Comparison of ENCODE assay signal across 2 cellular contexts in the genomic region with DNA sequence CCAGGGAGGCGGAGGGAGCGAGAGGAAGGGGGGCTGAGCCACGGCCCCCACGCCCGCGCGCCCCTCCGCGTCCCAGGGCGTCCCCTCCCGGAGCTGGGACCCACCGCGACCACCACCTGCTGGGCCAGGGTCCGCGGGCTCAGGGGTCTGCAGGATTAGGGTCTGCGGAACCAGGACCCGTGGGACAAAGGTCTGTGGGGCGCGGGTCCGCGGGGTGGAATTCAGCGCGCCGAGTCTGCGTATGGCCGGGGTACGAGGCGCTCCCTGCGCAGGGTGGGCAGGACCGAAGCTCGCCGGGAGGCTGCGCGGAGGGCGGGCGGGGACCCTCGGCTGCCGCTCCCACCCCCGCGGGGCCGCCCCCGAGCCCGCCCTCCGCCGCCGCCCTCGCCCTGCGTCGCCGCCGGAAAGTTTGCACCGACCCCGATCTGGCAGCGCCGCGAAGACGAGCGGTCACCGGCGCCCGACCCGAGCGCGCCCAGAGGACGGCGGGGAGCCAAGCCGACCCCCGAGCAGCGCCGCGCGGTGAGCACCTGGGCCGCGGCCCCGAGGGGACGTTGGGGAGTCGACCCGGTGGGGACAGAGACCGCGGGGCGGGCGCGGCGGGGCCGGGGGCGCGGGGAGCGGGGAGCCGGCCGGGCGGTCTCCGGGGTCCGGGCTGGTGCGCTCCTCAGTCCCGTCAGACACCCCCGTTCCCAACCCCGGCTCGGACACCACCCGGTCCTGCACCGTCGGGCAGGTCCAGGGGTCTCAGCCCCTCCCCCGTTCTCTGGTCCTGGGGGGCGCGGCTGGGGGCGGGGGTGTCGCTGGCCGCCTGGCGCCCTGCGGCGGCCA.
A peak's percentile ranks its signal among the peaks of the same experiment; 100 is the strongest.
TF ChIP-seq lines count a peak whose summit lies in the region.

A gene (plus strand): TSS at position 423 of the 831 bp plus-strand sequence. CDS start 4,869 bp downstream, outside the sequence.

TF ChIP-seq in HEK293, 187 proteins besides CTCF, POLR2A, EP300 and RAD21:
- peak; percentile 28; the same call in 1 of the 2 replicates for TF ChIP-seq KLF1 (tag by site-specific recombination; IDR thresholded peaks at IDR 0.05)
- TF ChIP-seq SCRT2 (tag by site-specific recombination; IDR thresholded peaks at IDR 0.05): no peak
- 0 out of 2 replicates have a peak, but pooled peaks have one; percentile 49 for TF ChIP-seq ZBTB7A (tag by site-specific recombination; IDR thresholded peaks at IDR 0.05; ENCODE audit: low read depth)
- TF ChIP-seq ZFHX2 (tag by site-specific recombination; conservative IDR thresholded peaks at IDR 0.05): peak; percentile 17; the same call in 1 of the 2 replicates
- TF ChIP-seq GLIS1 (tag by site-specific recombination; IDR thresholded peaks at IDR 0.05): no peak
TF ChIP-seq in HEK293: peak in this region for 3.

TF ChIP-seq in endothelial cell of umbilical vein, 7 proteins besides CTCF, POLR2A, EP300 and RAD21 (continued from another document):
- TF ChIP-seq, protein P1, sequence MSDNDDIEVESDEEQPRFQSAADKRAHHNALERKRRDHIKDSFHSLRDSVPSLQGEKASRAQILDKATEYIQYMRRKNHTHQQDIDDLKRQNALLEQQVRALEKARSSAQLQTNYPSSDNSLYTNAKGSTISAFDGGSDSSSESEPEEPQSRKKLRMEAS (IDR thresholded peaks at IDR 0.05; ENCODE audit: insufficient read depth, insufficient read length): no peak
- peak; percentile 77 for TF ChIP-seq EZH2 (IDR thresholded peaks at IDR 0.05; ENCODE audit: borderline replicate concordance, low read depth, low read length, severe bottlenecking)
- no peak for TF ChIP-seq GATA2 (IDR thresholded peaks at IDR 0.05; ENCODE audit: insufficient read depth, insufficient read length, low read depth, low read length)
- TF ChIP-seq FOS (IDR thresholded peaks at IDR 0.05; ENCODE audit: borderline replicate concordance, insufficient read depth, low read length): no peak
- TF ChIP-seq POLR2AphosphoS5 (IDR thresholded peaks at IDR 0.05; ENCODE audit: insufficient read depth, low read depth, low read length): no peak
- TF ChIP-seq JUN (IDR thresholded peaks at IDR 0.05; ENCODE audit: borderline replicate concordance, insufficient read depth, insufficient read length, low read depth): no peak
TF ChIP-seq in endothelial cell of umbilical vein: peak in this region for 1.
